ENCODE assay signal across 8 cellular contexts in genomic region chr14:68884031-68885030, GRCh38.
DNase-seq lines count a peak whose midpoint lies in the region; ATAC-seq and TF ChIP-seq lines count a peak whose summit lies in the region.
"Had no signal": no experiment of that assay in that cellular context is flagged by ENCODE, and none has a peak within 500 bp of the region (broad histone marks: within the 10 kb centered on the region; RNA-seq: fewer than 3 reads in every experiment).

No MANE protein-coding gene starts in this region.

- H3K9me3 ChIP-seq in RWPE2 (ENCODE audit: severe bottlenecking): no peaks in the 10 kb centered on the region
- H3K9me3 ChIP-seq in gastroesophageal sphincter: no peaks in the 10 kb centered on the region
- H3K9me3 ChIP-seq in stomach: no peaks in the 10 kb centered on the region

- intact Hi-C loops in stomach (cut with DNase I; ENCODE audit: low total_unique reads): no loop called here

- 50 to 60% methylated on average over 2 to 7 of the region's 10 CpGs for WGBS in gastroesophageal sphincter (ENCODE audit: low coverage in 1 of 2), 2 donors
- 82 to 92% (median 88%) methylated on average over 10 of the region's 10 CpGs for WGBS in stomach, 5 donors

- H3K36me3 ChIP-seq in RWPE2 (ENCODE audit: low read depth): peaks cover 100% of the 10 kb centered on the region
- H3K36me3 ChIP-seq in gastroesophageal sphincter: peaks cover 0 to 96% of the 10 kb centered on the region in 2 donors
- H3K36me3 ChIP-seq in stomach: peaks cover 71 to 93% (median 91%) of the 10 kb centered on the region in 4 donors

- ATAC-seq in RWPE2 (ENCODE audit: low read depth) (peak; percentile 68), gastroesophageal sphincter (peak; percentile 37), HG03457 (IDR thresholded peaks at IDR 0.05; ENCODE audit: unreplicated experiment) (no peak), GM18861 (IDR thresholded peaks at IDR 0.05; ENCODE audit: unreplicated experiment) (no peak)

- TF ChIP-seq CTCF in RWPE2 (IDR thresholded peaks at IDR 0.05; ENCODE audit: poor library complexity, severe bottlenecking): no peak
- no peak for TF ChIP-seq CTCF in gastroesophageal sphincter (IDR thresholded peaks at IDR 0.05)
- TF ChIP-seq CTCF in stomach (IDR thresholded peaks at IDR 0.05): no peak

- DNase-seq in HK-2 (ENCODE audit: unreplicated experiment) (peak; percentile 46), RWPE2 (ENCODE audit: low spot score) (peak; percentile 77), stomach (no peak), midbrain (lab: John Stamatoyannopoulos, UW) (no peak)

- H3K4me1 ChIP-seq in RWPE2 (ENCODE audit: insufficient read depth, poor library complexity, severe bottlenecking) (peaks cover 19% of the 10 kb centered on the region), gastroesophageal sphincter (peaks cover 0 to 84% (median 5%) of the 10 kb centered on the region in 3 donors), stomach (peaks cover 0 to 27% (median 8%) of the 10 kb centered on the region in 4 donors)

- H3K4me3 ChIP-seq in RWPE2 (ENCODE audit: severe bottlenecking): no peak overlapping the region
- no peak overlapping the region for H3K4me3 ChIP-seq in gastroesophageal sphincter
- no peak overlapping the region for H3K4me3 ChIP-seq in stomach

- no peak for TF ChIP-seq POLR2A in gastroesophageal sphincter (IDR thresholded peaks at IDR 0.05)
- TF ChIP-seq POLR2A in stomach (IDR thresholded peaks at IDR 0.05): no peak

- H3K27ac ChIP-seq in RWPE2 (ENCODE audit: poor library complexity, severe bottlenecking): peak overlapping the region; percentile 53
- H3K27ac ChIP-seq in gastroesophageal sphincter: peak overlapping the region in 3 of 4 donors; percentile 74 to 99 (median 75)
- H3K27ac ChIP-seq in stomach: peak overlapping the region in 3 of 5 donors; percentile 33 to 74 (median 51)
- H3K27ac ChIP-seq: VCaP had no signal

- no peaks in the 10 kb centered on the region for H3K27me3 ChIP-seq in RWPE2 (ENCODE audit: insufficient read depth, poor library complexity, severe bottlenecking)
- H3K27me3 ChIP-seq in gastroesophageal sphincter: no peaks in the 10 kb centered on the region
- no peaks in the 10 kb centered on the region for H3K27me3 ChIP-seq in stomach

- no peak for TF ChIP-seq EP300 in gastroesophageal sphincter (IDR thresholded peaks at IDR 0.05)
- no peak for TF ChIP-seq EP300 in stomach (IDR thresholded peaks at IDR 0.05)

Comparison
In these comparisons a context has a peak if more than half of its experiments do, and no peak if none do; other contexts are left out.
1. DNase-seq: peak in HK-2 (single experiment) and RWPE2 (single experiment); none in stomach (single experiment) and midbrain (single experiment).
2. ATAC-seq: peak in RWPE2 (single experiment) and gastroesophageal sphincter (single experiment); none in HG03457 (single experiment) and GM18861 (single experiment).
3. Peak in every context shown above with its lines, with median percentiles within 50 percentile points of each other: H3K27ac ChIP-seq.